ENCODE assay signal across 30 cellular contexts in genomic region chr10:44011603-44011981, GRCh38.
DNase-seq lines count a peak whose midpoint lies in the region; ATAC-seq and TF ChIP-seq lines count a peak whose summit lies in the region.
"Had no signal": no experiment of that assay in that cellular context is flagged by ENCODE, and none has a peak within 500 bp of the region (broad histone marks: within the 10 kb centered on the region; RNA-seq: fewer than 3 reads in every experiment).

No MANE protein-coding gene starts in this region.

- H3K36me3 Mint-ChIP-seq in T-helper 17 cell (ENCODE audit: low read depth), result no peaks in the 10 kb centered on the region
- H3K36me3 Mint-ChIP-seq in nephron (ENCODE audit: low read depth), result no peaks in the 10 kb centered on the region
- no peaks in the 10 kb centered on the region for H3K36me3 Mint-ChIP-seq in endodermal cell (ENCODE audit: low read depth)
- H3K36me3 Mint-ChIP-seq: activated CD8-positive, alpha-beta memory T cell treated with anti-CD3 and anti-CD28 coated beads, Interleukin-2, amount 10 ng/mL, durations not matched to agents 7 days and 5 days; activated naive CD8-positive, alpha-beta T cell treated with anti-CD3 and anti-CD28 coated beads, Interleukin-2, amount 10 ng/mL, durations not matched to agents 7 days and 5 days; CD14-positive monocyte; naive thymus-derived CD4-positive, alpha-beta T cell; T-cell had no signal

- peaks cover 4% of the 10 kb centered on the region for H3K4me1 ChIP-seq in endodermal cell (ENCODE audit: control insufficient read depth, insufficient read depth, low read length)
- H3K4me1 ChIP-seq: Caco-2, lower lobe of right lung, SJCRH30 had no signal

- WGBS in endodermal cell (ENCODE audit: insufficient coverage in 1 of 2, insufficient read length in 1 of 2), 2 experiments, result 89 to 94% methylated on average over 5 of the region's 5 CpGs

- no peaks in the 10 kb centered on the region for H3K9me3 ChIP-seq in T-helper 17 cell (ENCODE audit: control insufficient read depth, low read length, poor library complexity, severe bottlenecking)
- no peaks in the 10 kb centered on the region for H3K9me3 ChIP-seq in endodermal cell (ENCODE audit: control insufficient read depth, low read length)
- H3K9me3 ChIP-seq: Caco-2, gastrocnemius medialis, lower lobe of right lung, psoas muscle, SJCRH30, tibial nerve had no signal

- H3K9me3 Mint-ChIP-seq in nephron, result no peaks in the 10 kb centered on the region
- H3K9me3 Mint-ChIP-seq in endodermal cell, result no peaks in the 10 kb centered on the region
- H3K9me3 Mint-ChIP-seq: activated B cell treated with CpG ODN at 0.5 μM for 24 hours; activated naive CD8-positive, alpha-beta T cell treated with anti-CD3 and anti-CD28 coated beads, Interleukin-2, amount 10 ng/mL, durations not matched to agents 7 days and 5 days; activated T-cell treated with anti-CD3 and anti-CD28 coated beads, Interleukin-2, amount 50 U/mL, for 4 hours; H9; naive thymus-derived CD4-positive, alpha-beta T cell; T-cell had no signal

- peaks cover 52% of the 10 kb centered on the region for H3K27me3 Mint-ChIP-seq in T-helper 17 cell
- peaks cover 21% of the 10 kb centered on the region for H3K27me3 Mint-ChIP-seq in nephron (ENCODE audit: low read depth)
- H3K27me3 Mint-ChIP-seq in endodermal cell (ENCODE audit: insufficient read depth), result peaks cover 6% of the 10 kb centered on the region
- H3K27me3 Mint-ChIP-seq: activated naive CD8-positive, alpha-beta T cell treated with anti-CD3 and anti-CD28 coated beads, Interleukin-2, amount 10 ng/mL, durations not matched to agents 7 days and 5 days had no signal

- in situ Hi-C loops in G401 (cut with HindIII; ENCODE audit: low sequenced_read_pairs), result no loop called here

- no peaks in the 10 kb centered on the region for H3K36me3 ChIP-seq in endodermal cell (ENCODE audit: control insufficient read depth, insufficient read depth, low read length)
- H3K36me3 ChIP-seq: gastrocnemius medialis, lower lobe of right lung, SJCRH30, tibial nerve had no signal

- DNase-seq in G401 (ENCODE audit: low spot score) (peak; percentile 13), T-helper 17 cell (no peak), endodermal cell (no peak), NOMO-1 (lab: John Stamatoyannopoulos, UW; ENCODE audit: unreplicated experiment in 2 of 2) (no peak)
- DNase-seq: activated B cell treated with CpG ODN at 0.5 μM for 24 hours; activated CD4-positive, alpha-beta T cell treated with anti-CD3 and anti-CD28 coated beads, Interleukin-2, amount 50 U/mL, for 1 hour; activated CD8-positive, alpha-beta memory T cell treated with anti-CD3 and anti-CD28 coated beads, Interleukin-2, amount 10 ng/mL, durations not matched to agents 7 days and 5 days; activated gamma-delta T cell treated with Interleukin-2 at 50 U/mL for 16 hours; activated naive CD8-positive, alpha-beta T cell treated with anti-CD3 and anti-CD28 coated beads, Interleukin-2, amount 10 ng/mL, durations not matched to agents 7 days and 5 days; activated T-cell treated with anti-CD3 and anti-CD28 coated beads, Interleukin-2, amount 50 U/mL, for 4 hours; Caco-2; central memory CD4-positive, alpha-beta T cell; DMS79; gastrocnemius medialis; H9; lower lobe of right lung; naive thymus-derived CD4-positive, alpha-beta T cell; NCI-H1417 treated with DMSO at 0.1 percent for 48 hours; NCI-H2029 treated with DMSO at 0.1 percent for 48 hours; NCI-H2227 treated with DMSO at 0.1 percent for 48 hours; NCI-H526 treated with DMSO at 0.1 percent for 48 hours; psoas muscle; SJCRH30; stimulated activated CD4-positive, alpha-beta T cell treated with anti-CD3 and anti-CD28 coated beads, Interleukin-4, amount 100 ng/mL, for 4 hours; T-cell had no signal

- no peak overlapping the region for H3K4me3 ChIP-seq in endodermal cell (ENCODE audit: low read length)
- H3K4me3 ChIP-seq: gastrocnemius medialis, lower lobe of right lung, psoas muscle, SJCRH30, tibial nerve had no signal

- H3K4me3 Mint-ChIP-seq in T-helper 17 cell, result no peak overlapping the region
- peak overlapping the region in 1 of 3 experiments; percentile 5 for H3K4me3 Mint-ChIP-seq in nephron
- H3K4me3 Mint-ChIP-seq in endodermal cell, result no peak overlapping the region
- H3K4me3 Mint-ChIP-seq: activated B cell treated with CpG ODN at 0.5 μM for 24 hours; activated CD8-positive, alpha-beta memory T cell treated with anti-CD3 and anti-CD28 coated beads, Interleukin-2, amount 10 ng/mL, durations not matched to agents 7 days and 5 days; activated naive CD8-positive, alpha-beta T cell treated with anti-CD3 and anti-CD28 coated beads, Interleukin-2, amount 10 ng/mL, durations not matched to agents 7 days and 5 days; activated T-cell treated with anti-CD3 and anti-CD28 coated beads, Interleukin-2, amount 50 U/mL, for 4 hours; H9; naive thymus-derived CD4-positive, alpha-beta T cell; T-cell had no signal

- no peak overlapping the region for H3K9ac ChIP-seq in endodermal cell (ENCODE audit: extremely low read depth, low read length, poor library complexity, severe bottlenecking)

- peaks cover 4% of the 10 kb centered on the region for H3K4me1 Mint-ChIP-seq in T-helper 17 cell
- peaks cover 60% of the 10 kb centered on the region for H3K4me1 Mint-ChIP-seq in nephron
- H3K4me1 Mint-ChIP-seq in endodermal cell, result peaks cover 15% of the 10 kb centered on the region
- H3K4me1 Mint-ChIP-seq: activated B cell treated with CpG ODN at 0.5 μM for 24 hours, T-cell had no signal

- H3K27ac ChIP-seq in endodermal cell (ENCODE audit: low read depth, low read length), result no peak overlapping the region
- H3K27ac ChIP-seq: gastrocnemius medialis, lower lobe of right lung, psoas muscle, SJCRH30 had no signal

- ATAC-seq in HG03159 (IDR thresholded peaks at IDR 0.05; ENCODE audit: unreplicated experiment) (peak; percentile 9), T-helper 17 cell (no peak), HG02759 (IDR thresholded peaks at IDR 0.05; ENCODE audit: unreplicated experiment) (no peak)
- ATAC-seq: gastrocnemius medialis; lower lobe of right lung; naive thymus-derived CD4-positive, alpha-beta T cell; psoas muscle; T-cell had no signal

- no peaks in the 10 kb centered on the region for H3K27me3 ChIP-seq in endodermal cell (ENCODE audit: control insufficient read depth, insufficient read depth, low read length, poor library complexity, severe bottlenecking)
- H3K27me3 ChIP-seq: gastrocnemius medialis, SJCRH30, tibial nerve had no signal

- H3K27ac Mint-ChIP-seq in T-helper 17 cell, result peak overlapping the region; percentile 16
- H3K27ac Mint-ChIP-seq in nephron, result peak overlapping the region in 2 of 3 experiments; percentile 12 to 60
- H3K27ac Mint-ChIP-seq in endodermal cell, result no peak overlapping the region
- H3K27ac Mint-ChIP-seq: activated B cell treated with CpG ODN at 0.5 μM for 24 hours; activated CD8-positive, alpha-beta memory T cell treated with anti-CD3 and anti-CD28 coated beads, Interleukin-2, amount 10 ng/mL, durations not matched to agents 7 days and 5 days; activated naive CD8-positive, alpha-beta T cell treated with anti-CD3 and anti-CD28 coated beads, Interleukin-2, amount 10 ng/mL, durations not matched to agents 7 days and 5 days; CD14-positive monocyte; H9; naive thymus-derived CD4-positive, alpha-beta T cell; T-cell had no signal

- TF ChIP-seq CTCF in nephron (IDR thresholded peaks at IDR 0.05; ENCODE audit: unreplicated experiment in 3 of 3) (no peak), endodermal cell (conservative IDR thresholded peaks at IDR 0.05) (no peak)
